8 cellular contexts compared by ENCODE assay signal in genomic region chr11:112289588-112290461, GRCh38. TPM values are rescaled to one million over a fixed set of nuclear protein-coding genes. Genes with fewer than 3 reads are reported as not detected.
DNase-seq lines count a peak whose midpoint lies in the region; ATAC-seq, FAIRE-seq and TF ChIP-seq lines count a peak whose summit lies in the region.

No MANE protein-coding gene starts in this region.

- peak overlapping the region; percentile 73 for H3K4me3 ChIP-seq in WI38 (ENCODE audit: low read depth, low read length)
- H3K4me3 ChIP-seq in bronchial epithelial cell (ENCODE audit: low read depth, low read length): peak overlapping the region; percentile 44

- FAIRE-seq in bronchial epithelial cell (lab: Jason Lieb, UNC): no peak

- peaks cover 2% of the 10 kb centered on the region for H3K36me3 ChIP-seq in bronchial epithelial cell (ENCODE audit: control insufficient read depth, insufficient read depth, low read length)

- DNase-seq in DMS79 treated with DMSO at 0.1 percent for 48 hours (lab: John Stamatoyannopoulos, UW) (peak; percentile 45), DMS79 (lab: John Stamatoyannopoulos, UW) (no peak), NCI-H1092 treated with DMSO at 0.1 percent for 48 hours (lab: John Stamatoyannopoulos, UW) (peak; percentile 54), bronchial epithelial cell (ENCODE audit: low read depth) (peak; percentile 37), inferior parietal cortex (ENCODE audit: extremely low spot score) (peak; percentile 73)
- peak; percentile 65 to 81 for DNase-seq in stimulated activated CD4-positive, alpha-beta T cell treated with anti-CD3 and anti-CD28 coated beads, Interleukin-12 subunit alpha, Interleukin-12 subunit beta, amount 100 ng/mL, for 24 hours (ENCODE audit: low read depth in 2 of 2)

- ATAC-seq in HG02623 (IDR thresholded peaks at IDR 0.05; ENCODE audit: unreplicated experiment): peak; percentile 87

- peak; percentile 66 for TF ChIP-seq CTCF in WI38 (IDR thresholded peaks at IDR 0.05; ENCODE audit: low read depth, low read length)
- peak; percentile 79 for TF ChIP-seq CTCF in bronchial epithelial cell (IDR thresholded peaks at IDR 0.05; ENCODE audit: insufficient read depth, low read length, severe bottlenecking)

- no peaks in the 10 kb centered on the region for H3K27me3 ChIP-seq in bronchial epithelial cell (ENCODE audit: control insufficient read depth, insufficient read depth, low read length)

RNA-seq across cellular contexts. Expression of gene PLET1, which starts 29.2 kb away (rescaled TPM):
- total RNA-seq in bronchial epithelial cell: not detected in 2 replicates
